22 cellular contexts compared by ENCODE assay signal in the genomic region with DNA sequence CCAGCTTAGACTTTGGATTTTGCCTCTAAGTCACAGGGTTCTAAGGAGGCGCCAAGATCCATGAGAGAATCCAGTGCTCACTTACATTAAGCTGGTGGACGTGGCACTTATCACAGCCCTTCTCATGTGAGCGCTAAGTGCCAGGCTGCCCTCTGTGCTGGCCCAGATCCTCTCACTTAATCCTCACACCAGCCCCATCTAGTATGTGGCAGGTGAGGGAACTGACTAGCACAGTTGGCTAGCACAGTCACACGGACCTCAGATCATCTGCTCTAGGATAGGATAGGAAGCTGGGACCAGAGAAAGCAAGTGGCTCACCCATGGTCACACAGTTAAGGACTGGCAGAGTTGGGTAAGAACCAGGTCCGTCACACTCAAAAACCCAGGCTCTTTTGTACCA. TPM values are rescaled to one million over a fixed set of nuclear protein-coding genes. Genes with fewer than 3 reads are reported as not detected.
DNase-seq lines count a peak whose midpoint lies in the region; ATAC-seq and TF ChIP-seq lines count a peak whose summit lies in the region.
"Had no signal": no experiment of that assay in that cellular context is flagged by ENCODE, and none has a peak within 500 bp of the region (broad histone marks: within the 10 kb centered on the region; RNA-seq: fewer than 3 reads in every experiment).

No MANE protein-coding gene starts in this region.

- H3K4me3 ChIP-seq in duodenal mucosa (ENCODE audit: low read depth in 1 of 2, low read length in 2 of 2) (peak overlapping the region in 1 of 2 donors; percentile 40), mesenchymal stem cell (ENCODE audit: insufficient read depth in 1 of 2, low read depth in 1 of 2, low read length in 2 of 2) (peak overlapping the region in 1 of 2 experiments; percentile 86), upper lobe of left lung (peak overlapping the region in 2 of 4 donors; percentile 60 to 71)
- H3K4me3 ChIP-seq: esophagus muscularis mucosa had no signal

- H3K27ac ChIP-seq in duodenal mucosa (ENCODE audit: low read depth, low read length) (peak overlapping the region; percentile 18), mesenchymal stem cell (ENCODE audit: low read length, poor library complexity, severe bottlenecking) (no peak overlapping the region), upper lobe of left lung (peak overlapping the region; percentile 1 to 93 (median 50))
- H3K27ac ChIP-seq: 22Rv1, brain microvascular endothelial cell, esophagus muscularis mucosa had no signal

- WGBS in mesenchymal stem cell, result 92% methylated on average over 4 of the region's 5 CpGs
- WGBS in upper lobe of left lung, 2 donors, result 68 to 96% methylated on average over 4 to 5 of the region's 5 CpGs

- H3K27me3 ChIP-seq in duodenal mucosa (ENCODE audit: control insufficient read depth in 1 of 2, insufficient read depth in 2 of 2, low read length in 2 of 2), result no peaks in the 10 kb centered on the region
- no peaks in the 10 kb centered on the region for H3K27me3 ChIP-seq in mesenchymal stem cell (ENCODE audit: control insufficient read depth in 1 of 2, insufficient read depth in 1 of 2, low read length in 2 of 2)
- no peaks in the 10 kb centered on the region for H3K27me3 ChIP-seq in upper lobe of left lung
- H3K27me3 ChIP-seq: brain microvascular endothelial cell, esophagus muscularis mucosa had no signal

- H4K8ac ChIP-seq in mesenchymal stem cell (ENCODE audit: low read length), result no peak overlapping the region

- no peaks in the 10 kb centered on the region for H3K9me3 ChIP-seq in duodenal mucosa (ENCODE audit: control insufficient read depth in 1 of 2, low read length in 2 of 2)
- H3K9me3 ChIP-seq in mesenchymal stem cell (ENCODE audit: control insufficient read depth, low read length), result no peaks in the 10 kb centered on the region
- no peaks in the 10 kb centered on the region for H3K9me3 ChIP-seq in upper lobe of left lung
- H3K9me3 ChIP-seq: esophagus muscularis mucosa had no signal

- no peak overlapping the region for H2BK5ac ChIP-seq in mesenchymal stem cell (ENCODE audit: low read depth, low read length, poor library complexity, severe bottlenecking)

- H3K4me2 ChIP-seq in mesenchymal stem cell (ENCODE audit: low read length, poor library complexity, severe bottlenecking), result no peak overlapping the region

- no peak overlapping the region for H3K18ac ChIP-seq in mesenchymal stem cell (ENCODE audit: low read depth in 1 of 2, low read length in 2 of 2)

- H2BK15ac ChIP-seq in mesenchymal stem cell (ENCODE audit: low read depth, poor library complexity, severe bottlenecking), result no peak overlapping the region

- H2BK120ac ChIP-seq in mesenchymal stem cell (ENCODE audit: low read depth, low read length), result no peak overlapping the region

- no peak overlapping the region for H3K23ac ChIP-seq in mesenchymal stem cell (ENCODE audit: low read length in 2 of 2)

- ATAC-seq in upper lobe of left lung (ENCODE audit: low FRiP score in 2 of 2) (no peak), GM21576 (IDR thresholded peaks at IDR 0.05; ENCODE audit: unreplicated experiment) (no peak)
- ATAC-seq: effector memory CD8-positive, alpha-beta T cell; naive thymus-derived CD8-positive, alpha-beta T cell; stimulated activated naive B cell treated with anti-CD40 and anti-IgM and Interleukin-4, amounts not matched to agents 10 μg/mL and 1 μg/mL and 100 μg/mL, for 72 hours had no signal

- H3K36me3 ChIP-seq in duodenal mucosa (ENCODE audit: control insufficient read depth in 1 of 2, insufficient read depth in 2 of 2, low read length in 2 of 2) (peaks cover 3 to 15% of the 10 kb centered on the region in 2 donors), mesenchymal stem cell (ENCODE audit: control insufficient read depth in 1 of 2, insufficient read depth in 2 of 2, low read depth in 1 of 2, low read length in 2 of 2) (peaks cover 21 to 66% of the 10 kb centered on the region in 2 experiments), upper lobe of left lung (peaks cover 0 to 26% (median 17%) of the 10 kb centered on the region in 4 donors)
- H3K36me3 ChIP-seq: brain microvascular endothelial cell had no signal

- H3K79me1 ChIP-seq in mesenchymal stem cell (replicated peaks; ENCODE audit: low read length, poor library complexity, severe bottlenecking), result no peaks in the 10 kb centered on the region

- no peak overlapping the region for H3K14ac ChIP-seq in mesenchymal stem cell (ENCODE audit: low read length in 2 of 2)

- no peak overlapping the region for H2AFZ ChIP-seq in mesenchymal stem cell (ENCODE audit: low read depth, low read length)

- H3K9ac ChIP-seq in duodenal mucosa (ENCODE audit: low read depth in 1 of 2, low read length in 2 of 2) (peak overlapping the region in 1 of 2 donors; percentile 10), mesenchymal stem cell (ENCODE audit: low read length) (peak overlapping the region; percentile 98)

- TF ChIP-seq POLR2A in upper lobe of left lung (IDR thresholded peaks at IDR 0.05), result peak in 1 of 4 donors; percentile 26

- TF ChIP-seq EP300 in upper lobe of left lung (IDR thresholded peaks at IDR 0.05), result no peak

- H3K4me1 ChIP-seq in duodenal mucosa (ENCODE audit: control insufficient read depth in 1 of 2, insufficient read depth in 2 of 2, low read length in 2 of 2), result peaks cover 30 to 39% of the 10 kb centered on the region in 2 donors
- peaks cover 12% of the 10 kb centered on the region for H3K4me1 ChIP-seq in mesenchymal stem cell (ENCODE audit: control insufficient read depth, insufficient read depth, low read depth, low read length)
- peaks cover 4 to 44% (median 25%) of the 10 kb centered on the region in 4 donors for H3K4me1 ChIP-seq in upper lobe of left lung

- no peak overlapping the region for H3K4ac ChIP-seq in mesenchymal stem cell (ENCODE audit: low read depth in 1 of 2, low read length in 2 of 2)

- peak; percentile 12 for DNase-seq in DMS53 (lab: John Stamatoyannopoulos, UW)
- no peak for DNase-seq in DMS53 treated with DMSO at 0.1 percent for 48 hours (lab: John Stamatoyannopoulos, UW; ENCODE audit: unreplicated experiment)
- no peak for DNase-seq in mesenchymal stem cell
- DNase-seq in upper lobe of left lung, result peak in 1 of 2 donors; percentile 51
- no peak for DNase-seq in NCI-H1092 treated with DMSO at 0.1 percent for 48 hours (lab: John Stamatoyannopoulos, UW)
- no peak for DNase-seq in T-helper 9 cell
- DNase-seq: activated CD4-positive, alpha-beta T cell treated with anti-CD3 and anti-CD28 coated beads, Interleukin-2, amount 50 U/mL, for 48 hours; activated CD4-positive, CD25-positive, alpha-beta regulatory T cell; activated effector memory CD4-positive, alpha-beta T cell treated with Interleukin-2 at 50 U/mL for 16 hours; brain microvascular endothelial cell; DMS79; effector memory CD8-positive, alpha-beta T cell; islet precursor cell; naive thymus-derived CD8-positive, alpha-beta T cell; NCI-H2081 treated with DMSO at 0.1 percent for 48 hours; NCI-H510A; stimulated activated CD4-positive, alpha-beta T cell treated with anti-CD3 and anti-CD28 coated beads, Interleukin-2, amount 100 ng/mL, for 24 hours; stimulated activated naive B cell treated with anti-CD40 and anti-IgM and Interleukin-4, amounts not matched to agents 10 μg/mL and 1 μg/mL and 100 μg/mL, for 72 hours had no signal

- no peak overlapping the region for H2BK12ac ChIP-seq in mesenchymal stem cell (ENCODE audit: low read length in 2 of 2)

- H2AK5ac ChIP-seq in mesenchymal stem cell (ENCODE audit: low read length, severe bottlenecking), result no peak overlapping the region

- H4K91ac ChIP-seq in mesenchymal stem cell (ENCODE audit: low read length), result no peak overlapping the region

- TF ChIP-seq CTCF in upper lobe of left lung (IDR thresholded peaks at IDR 0.05), result no peak

RNA-seq across cellular contexts. Expression of gene HMOX1, which starts 3.7 kb away (rescaled TPM):
- polyA plus RNA-seq in mesenchymal stem cell (2013, experiment 1 of 2), result 24.1 TPM
- 24.2 TPM for polyA plus RNA-seq in mesenchymal stem cell (2013, experiment 2 of 2)
- 100 to 1,000 TPM in 1 of 6 donors, 10 to 100 TPM in 5; 22.0 to 306 (median 77.9) TPM for total RNA-seq in upper lobe of left lung

RNA-seq across cellular contexts. Expression of gene MCM5, which starts 15.4 kb away (rescaled TPM):
- polyA plus RNA-seq in mesenchymal stem cell (2013, experiment 1 of 2), result 6.9 TPM
- polyA plus RNA-seq in mesenchymal stem cell (2013, experiment 2 of 2), result 7.5 TPM
- total RNA-seq in upper lobe of left lung, result 10 to 100 TPM in 5 of 6 donors, 1 to 10 TPM in 1; 9.8 to 34.4 (median 20.2) TPM
